In the genomic region with DNA sequence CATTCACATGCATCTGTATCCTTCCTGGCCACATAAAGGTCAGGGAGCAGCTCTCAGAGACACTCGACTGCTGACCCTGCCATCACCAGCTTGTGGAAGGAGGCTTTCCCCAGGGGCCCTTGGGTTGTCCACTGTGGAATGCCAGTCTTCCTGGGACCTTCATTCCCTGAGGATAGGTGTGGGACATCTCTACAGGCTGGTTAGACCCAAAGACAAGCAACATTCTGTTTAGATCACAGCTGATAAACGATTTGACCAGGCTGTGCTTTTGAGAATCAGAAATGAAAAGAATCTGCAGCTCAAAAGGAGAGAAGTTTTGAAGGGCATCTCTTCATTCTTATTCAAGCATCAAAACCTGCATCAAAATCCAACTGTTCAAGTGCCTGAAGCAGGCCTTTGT, we compare ENCODE assay signal across 19 cellular contexts.
"Had no signal": no experiment of that assay in that cellular context is flagged by ENCODE, and none has a peak within 500 bp of the region (broad histone marks: within the 10 kb centered on the region; RNA-seq: fewer than 3 reads in every experiment).

No MANE protein-coding gene starts in this region.

- H3K4me3 ChIP-seq: lower lobe of right lung, pancreas, suprapubic skin had no signal

- DNase-seq: cortex of kidney; effector memory CD8-positive, alpha-beta T cell; erythroblast; hypothalamus; immature natural killer cell; left ventricle myocardium superior; lower lobe of right lung; naive thymus-derived CD8-positive, alpha-beta T cell; nephron progenitor cell; occipital lobe; pancreas; stimulated activated CD4-positive, alpha-beta T cell treated with anti-CD3 and anti-CD28 coated beads, Interleukin-4, amount 100 ng/mL, for 4 hours; stimulated activated naive CD8-positive, alpha-beta T cell treated with anti-CD3 and anti-CD28 coated beads, Interleukin-15, amount 100 ng/mL, for 72 hours had no signal

- FAIRE-seq: endometrium, frontal cortex, keratinocyte, pancreas had no signal

- ATAC-seq: effector memory CD8-positive, alpha-beta T cell; left ventricle myocardium superior; lower lobe of right lung; naive thymus-derived CD8-positive, alpha-beta T cell; pancreas; sciatic nerve; stimulated activated memory B cell treated with anti-CD40 and anti-IgM and Interleukin-4, amounts not matched to agents 10 μg/mL and 1 μg/mL and 100 μg/mL, for 72 hours; stimulated activated naive CD8-positive, alpha-beta T cell treated with anti-CD3 and anti-CD28 coated beads, Interleukin-15, amount 100 ng/mL, for 72 hours had no signal

- H3K36me3 ChIP-seq: lower lobe of right lung, pancreas, suprapubic skin had no signal

- H3K4me1 ChIP-seq: lower lobe of right lung, suprapubic skin had no signal

- H3K9me3 ChIP-seq: lower lobe of right lung, pancreas, suprapubic skin had no signal

- H3K27ac ChIP-seq: lower lobe of right lung, pancreas, suprapubic skin had no signal

- H3K27me3 ChIP-seq: pancreas, suprapubic skin had no signal
